ENCODE assay signal across 8 cellular contexts in the genomic region with DNA sequence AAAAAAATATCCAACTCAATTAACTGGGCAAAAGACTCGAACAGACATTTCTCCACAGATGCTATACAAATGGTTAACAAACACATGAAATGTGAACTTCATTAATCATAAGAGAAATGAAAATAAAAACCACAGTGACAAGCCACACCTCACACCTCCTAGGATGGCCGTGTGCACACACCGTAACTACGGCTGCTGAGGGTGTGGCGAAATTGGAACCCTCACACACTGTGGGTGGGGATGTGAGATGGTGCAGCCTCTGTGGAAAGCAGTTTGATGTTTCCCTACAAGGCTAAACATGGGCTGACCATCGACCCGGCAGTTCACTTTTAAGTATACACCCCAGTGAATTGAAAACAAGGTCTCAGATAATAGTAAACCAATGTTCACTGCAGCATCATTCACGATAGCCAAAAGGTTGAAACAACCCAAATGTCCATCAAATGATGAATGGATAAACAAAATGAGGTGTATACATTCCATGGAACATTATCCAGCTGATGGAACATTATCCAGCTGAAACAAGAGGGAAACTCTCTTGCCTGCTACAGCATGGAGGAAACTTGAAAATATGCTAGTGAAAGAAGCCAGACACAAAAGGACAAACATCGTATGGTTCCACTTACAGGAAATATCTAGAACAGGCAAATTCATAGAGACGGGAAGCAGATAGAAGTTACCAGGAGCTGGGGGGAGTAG. TPM values are rescaled to one million over a fixed set of nuclear protein-coding genes. Genes with fewer than 3 reads are reported as not detected.
DNase-seq lines count a peak whose midpoint lies in the region; ATAC-seq and TF ChIP-seq lines count a peak whose summit lies in the region.
"Had no signal": no experiment of that assay in that cellular context is flagged by ENCODE, and none has a peak within 500 bp of the region (broad histone marks: within the 10 kb centered on the region; RNA-seq: fewer than 3 reads in every experiment).

No MANE protein-coding gene starts in this region.

- no peaks in the 10 kb centered on the region for H3K9me3 Mint-ChIP-seq in activated naive CD8-positive, alpha-beta T cell treated with anti-CD3 and anti-CD28 coated beads, Interleukin-2, amount 10 ng/mL, durations not matched to agents 7 days and 5 days

- DNase-seq in GM19238 (ENCODE audit: insufficient read length, low spot score) = peak; percentile 35
- DNase-seq in NCI-H2171 (lab: John Stamatoyannopoulos, UW) = peak; percentile 17
- DNase-seq in activated naive CD8-positive, alpha-beta T cell treated with anti-CD3 and anti-CD28 coated beads, Interleukin-2, amount 10 ng/mL, durations not matched to agents 7 days and 5 days = no peak
- peak; percentile 39 for DNase-seq in stimulated activated CD8-positive, alpha-beta memory T cell treated with anti-CD3 and anti-CD28 coated beads, Interleukin-12 subunit alpha, Interleukin-12 subunit beta, amount 100 ng/mL, for 4 hours (ENCODE audit: low read depth)
- DNase-seq in omental fat pad (ENCODE audit: low spot score) = no peak
- DNase-seq in DMS 273 treated with DMSO at 0.1 percent for 48 hours (lab: John Stamatoyannopoulos, UW) = no peak
- DNase-seq: mesendoderm had no signal

- H3K4me3 Mint-ChIP-seq in activated naive CD8-positive, alpha-beta T cell treated with anti-CD3 and anti-CD28 coated beads, Interleukin-2, amount 10 ng/mL, durations not matched to agents 7 days and 5 days = peak overlapping the region; percentile 31

- no peak for TF ChIP-seq CTCF in omental fat pad (IDR thresholded peaks at IDR 0.05)

- H3K27me3 Mint-ChIP-seq in activated naive CD8-positive, alpha-beta T cell treated with anti-CD3 and anti-CD28 coated beads, Interleukin-2, amount 10 ng/mL, durations not matched to agents 7 days and 5 days = no peaks in the 10 kb centered on the region

- POLR2A ChIA-PET in activated naive CD8-positive, alpha-beta T cell treated with anti-CD3 and anti-CD28 coated beads, Interleukin-2, amount 10 ng/mL, durations not matched to agents 7 days and 5 days (lab: Charles Lee) = interaction anchor here (1.0 to 1.4 kb wide), 3 partner anchors 27 to 35 kb away, joined by 5 read pairs; partner anchors contain the start of gene ZAP70

- H3K4me1 Mint-ChIP-seq in activated naive CD8-positive, alpha-beta T cell treated with anti-CD3 and anti-CD28 coated beads, Interleukin-2, amount 10 ng/mL, durations not matched to agents 7 days and 5 days = peaks cover 54% of the 10 kb centered on the region

- H3K27ac Mint-ChIP-seq in activated naive CD8-positive, alpha-beta T cell treated with anti-CD3 and anti-CD28 coated beads, Interleukin-2, amount 10 ng/mL, durations not matched to agents 7 days and 5 days = peak overlapping the region; percentile 15

- peaks cover 11% of the 10 kb centered on the region for H3K36me3 Mint-ChIP-seq in activated naive CD8-positive, alpha-beta T cell treated with anti-CD3 and anti-CD28 coated beads, Interleukin-2, amount 10 ng/mL, durations not matched to agents 7 days and 5 days

- ATAC-seq in activated naive CD8-positive, alpha-beta T cell treated with anti-CD3 and anti-CD28 coated beads, Interleukin-2, amount 10 ng/mL, durations not matched to agents 7 days and 5 days (ENCODE audit: low read depth) = peak; percentile 69
- ATAC-seq in omental fat pad (ENCODE audit: low FRiP score) = no peak
- no peak for ATAC-seq in GM19328 (IDR thresholded peaks at IDR 0.05; ENCODE audit: unreplicated experiment)

RNA-seq across cellular contexts. Expression of gene ZAP70, which starts 32.2 kb away (rescaled TPM):
- 100 to 1,000 TPM; 350 to 367 TPM for total RNA-seq in activated naive CD8-positive, alpha-beta T cell treated with anti-CD3 and anti-CD28 coated beads, Interleukin-2, amount 10 ng/mL, durations not matched to agents 7 days and 5 days
- total RNA-seq in omental fat pad = 1 to 10 TPM; 4.1 to 9.6 (median 6.5) TPM

Comparison
In these comparisons a context has a peak if more than half of its experiments do, and no peak if none do; other contexts are left out.
1. DNase-seq: peak in GM19238 (single experiment), NCI-H2171 (single experiment) and stimulated activated CD8-positive, alpha-beta memory T cell treated with anti-CD3 and anti-CD28 coated beads, Interleukin-12 subunit alpha, Interleukin-12 subunit beta, amount 100 ng/mL, for 4 hours (single experiment); none in activated naive CD8-positive, alpha-beta T cell treated with anti-CD3 and anti-CD28 coated beads, Interleukin-2, amount 10 ng/mL, durations not matched to agents 7 days and 5 days (single experiment), omental fat pad (single experiment) and DMS 273 treated with DMSO at 0.1 percent for 48 hours (single experiment).
2. RNA of gene ZAP70, which starts 32.2 kb away (total RNA-seq): 350 to 367 TPM in activated naive CD8-positive, alpha-beta T cell treated with anti-CD3 and anti-CD28 coated beads, Interleukin-2, amount 10 ng/mL, durations not matched to agents 7 days and 5 days; 4.1 to 9.6 TPM in omental fat pad; every median in the first group is over 10 times any median in the second.